Comparison of ENCODE assay signal across 11 cellular contexts in the genomic region with DNA sequence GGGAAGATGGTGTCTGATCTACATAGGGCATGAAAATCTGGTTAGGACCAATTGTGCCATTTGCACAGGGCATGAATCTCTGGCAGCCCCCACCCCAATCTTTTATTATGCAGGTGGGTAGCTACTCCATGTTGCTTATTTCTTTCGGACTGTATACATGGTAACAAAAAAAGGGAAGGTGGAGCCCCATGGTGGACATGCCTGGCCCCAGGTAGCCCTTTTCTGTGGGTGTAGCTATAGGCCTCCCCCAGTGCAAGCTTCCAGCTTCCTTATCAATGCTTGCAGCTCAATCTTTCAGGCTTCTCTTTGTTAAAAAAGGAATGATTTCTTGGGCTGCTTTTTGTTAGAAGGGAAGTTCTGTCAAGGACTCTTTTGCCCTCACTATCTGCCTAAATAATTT.
"Had no signal": no experiment of that assay in that cellular context is flagged by ENCODE, and none has a peak within 500 bp of the region (broad histone marks: within the 10 kb centered on the region; RNA-seq: fewer than 3 reads in every experiment).

No MANE protein-coding gene starts in this region.

- FAIRE-seq: H1, H54 had no signal

- ATAC-seq: GM23338, HCT116 had no signal

- H2AFZ ChIP-seq: GM23248, GM23338 had no signal

- H3K4me2 ChIP-seq: GM23338 had no signal

- H3K36me3 ChIP-seq: HAP-1 had no signal

- H3K9me3 Mint-ChIP-seq: HFFc6 had no signal

- H3K4me3 ChIP-seq: GM23248, GM23338, HAP-1 had no signal

- H3K27ac ChIP-seq: GM23248 had no signal

- H3K9ac ChIP-seq: GM23248 had no signal

- H3K4me1 ChIP-seq: HAP-1 had no signal

- DNase-seq: GM23248, GOT3, H7, H9, HCEC 1CT, HFFc6 had no signal

- H3K9me3 ChIP-seq: HAP-1 had no signal

- H3K4me3 Mint-ChIP-seq: GM23338, H9, HFFc6 had no signal

- H3K27ac Mint-ChIP-seq: GM23338, H9, HFFc6 had no signal

- H3K4me1 Mint-ChIP-seq: GM23338 had no signal
